In genomic region chr2:33911327-33911726, GRCh38 we compare ENCODE assay signal across 26 cellular contexts.
"Had no signal": no experiment of that assay in that cellular context is flagged by ENCODE, and none has a peak within 500 bp of the region (broad histone marks: within the 10 kb centered on the region; RNA-seq: fewer than 3 reads in every experiment).

No MANE protein-coding gene starts in this region.

- ATAC-seq: effector memory CD8-positive, alpha-beta T cell; esophagus mucosa; gastrocnemius medialis; heart right ventricle; left cardiac atrium; left lung; left ventricle myocardium superior; lower lobe of right lung; naive thymus-derived CD4-positive, alpha-beta T cell had no signal

- H3K27ac ChIP-seq: colonic mucosa, epithelial cell of prostate, esophagus squamous epithelium, gastrocnemius medialis, heart right ventricle, left lung, lower lobe of right lung had no signal

- H3K27me3 ChIP-seq: colonic mucosa, esophagus squamous epithelium, gastrocnemius medialis, heart right ventricle, left lung had no signal

- H3K4me3 ChIP-seq: colonic mucosa, esophagus squamous epithelium, gastrocnemius medialis, heart right ventricle, left lung, lower lobe of right lung had no signal

- H3K36me3 ChIP-seq: colonic mucosa, esophagus squamous epithelium, gastrocnemius medialis, heart right ventricle, left lung, lower lobe of right lung had no signal

- FAIRE-seq: endometrium, islet of Langerhans, keratinocyte had no signal

- H3K9me3 ChIP-seq: colonic mucosa, esophagus squamous epithelium, gastrocnemius medialis, lower lobe of right lung had no signal

- H3K4me1 ChIP-seq: colonic mucosa, esophagus squamous epithelium, gastrocnemius medialis, heart right ventricle, left lung, lower lobe of right lung had no signal

- DNase-seq: colonic mucosa; cortex of kidney; effector CD8-positive, alpha-beta T cell; effector memory CD8-positive, alpha-beta T cell; endodermal cell; erythroblast; esophagus squamous epithelium; foreskin fibroblast; foreskin melanocyte; gastrocnemius medialis; glutamatergic neuron; head of caudate nucleus; heart right ventricle; hippocampal formation; left cardiac atrium; left lung; left ventricle myocardium superior; lower lobe of right lung; mesendoderm; midbrain; naive thymus-derived CD4-positive, alpha-beta T cell had no signal
